In the genomic region with DNA sequence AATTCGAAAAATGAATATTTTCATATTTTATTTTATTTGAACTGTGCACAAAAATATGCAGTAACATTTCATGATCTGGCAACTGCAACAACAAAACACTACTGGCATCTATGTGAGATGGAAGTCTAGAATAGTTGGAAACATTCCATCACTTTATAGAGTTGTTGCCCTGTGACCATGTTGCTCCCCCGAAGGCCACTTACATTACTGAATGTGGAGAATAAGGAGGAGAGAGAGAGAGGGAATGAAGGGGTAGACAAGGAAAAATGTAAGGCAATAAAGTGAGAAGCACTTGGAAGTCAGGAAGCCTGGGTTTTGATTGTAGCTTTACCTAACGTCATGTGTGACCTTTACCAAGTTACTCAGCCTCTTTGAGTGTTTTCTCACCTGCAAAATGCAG, we compare ENCODE assay signal across 25 cellular contexts.
"Had no signal": no experiment of that assay in that cellular context is flagged by ENCODE, and none has a peak within 500 bp of the region (broad histone marks: within the 10 kb centered on the region; RNA-seq: fewer than 3 reads in every experiment).

No MANE protein-coding gene starts in this region.

- H3K9me3 Mint-ChIP-seq: activated naive CD4-positive, alpha-beta T cell treated with anti-CD3 and anti-CD28 coated beads, Interleukin-2, amount 50 U/mL, for 72 hours; activated T-cell treated with anti-CD3 and anti-CD28 coated beads, Interleukin-2, amount 50 U/mL, for 72 hours; stimulated activated naive B cell treated with anti-CD40 and anti-IgM and Interleukin-4, amounts not matched to agents 10 μg/mL and 1 μg/mL and 100 μg/mL, for 72 hours had no signal

- H3K36me3 Mint-ChIP-seq: activated naive CD4-positive, alpha-beta T cell treated with anti-CD3 and anti-CD28 coated beads, Interleukin-2, amount 50 U/mL, for 72 hours; natural killer cell; stimulated activated naive B cell treated with anti-CD40 and anti-IgM and Interleukin-4, amounts not matched to agents 10 μg/mL and 1 μg/mL and 100 μg/mL, for 72 hours had no signal

- H3K4me3 Mint-ChIP-seq: activated T-cell treated with anti-CD3 and anti-CD28 coated beads, Interleukin-2, amount 50 U/mL, for 72 hours; central memory CD8-positive, alpha-beta T cell; natural killer cell; stimulated activated naive B cell treated with anti-CD40 and anti-IgM and Interleukin-4, amounts not matched to agents 10 μg/mL and 1 μg/mL and 100 μg/mL, for 72 hours; T-helper 2 cell treated with Interferon-gamma antibody and Interleukin-4, amounts not matched to agents 5 μg/mL and 100 μg/mL, for 36 hours had no signal

- H3K27ac ChIP-seq: breast epithelium, lower lobe of right lung, right atrium auricular region, stomach, thyroid gland, upper lobe of left lung had no signal

- ATAC-seq: activated naive CD4-positive, alpha-beta T cell treated with anti-CD3 and anti-CD28 coated beads, Interleukin-2, amount 50 U/mL, for 72 hours; activated T-cell treated with anti-CD3 and anti-CD28 coated beads, Interleukin-2, amount 50 U/mL, for 72 hours; left lobe of liver; lower lobe of right lung; natural killer cell; stimulated activated naive B cell treated with anti-CD40 and anti-IgM and Interleukin-4, amounts not matched to agents 10 μg/mL and 1 μg/mL and 100 μg/mL, for 72 hours had no signal

- H3K4me1 ChIP-seq: breast epithelium, lower lobe of right lung, right atrium auricular region, stomach, thyroid gland, upper lobe of left lung had no signal

- H3K4me3 ChIP-seq: breast epithelium, lower lobe of right lung, right atrium auricular region, smooth muscle cell, stomach, thyroid gland, upper lobe of left lung had no signal

- H3K27ac Mint-ChIP-seq: activated naive CD4-positive, alpha-beta T cell treated with anti-CD3 and anti-CD28 coated beads, Interleukin-2, amount 50 U/mL, for 72 hours; activated T-cell treated with anti-CD3 and anti-CD28 coated beads, Interleukin-2, amount 50 U/mL, for 72 hours; natural killer cell; stimulated activated naive B cell treated with anti-CD40 and anti-IgM and Interleukin-4, amounts not matched to agents 10 μg/mL and 1 μg/mL and 100 μg/mL, for 72 hours; T-helper 2 cell treated with Interferon-gamma antibody and Interleukin-4, amounts not matched to agents 5 μg/mL and 100 μg/mL, for 36 hours had no signal

- H3K4me2 ChIP-seq: smooth muscle cell had no signal

- H3K27me3 Mint-ChIP-seq: central memory CD8-positive, alpha-beta T cell; stimulated activated naive B cell treated with anti-CD40 and anti-IgM and Interleukin-4, amounts not matched to agents 10 μg/mL and 1 μg/mL and 100 μg/mL, for 72 hours had no signal

- H3K9me3 ChIP-seq: breast epithelium, lower lobe of right lung, right atrium auricular region, stomach, thyroid gland, upper lobe of left lung had no signal

- H3K4me1 Mint-ChIP-seq: central memory CD8-positive, alpha-beta T cell; natural killer cell; stimulated activated naive B cell treated with anti-CD40 and anti-IgM and Interleukin-4, amounts not matched to agents 10 μg/mL and 1 μg/mL and 100 μg/mL, for 72 hours had no signal

- H3K36me3 ChIP-seq: breast epithelium, lower lobe of right lung, right atrium auricular region, stomach, thyroid gland, upper lobe of left lung had no signal

- H3K27me3 ChIP-seq: breast epithelium, right atrium auricular region, stomach, thyroid gland, upper lobe of left lung had no signal

- DNase-seq: activated CD4-positive, alpha-beta T cell treated with anti-CD3 and anti-CD28 coated beads for 4 hours; activated CD4-positive, alpha-beta T cell treated with anti-CD3 and anti-CD28 coated beads, Interleukin-2, amount 50 U/mL, for 4 hours; activated CD4-positive, CD25-positive, alpha-beta regulatory T cell; activated naive CD4-positive, alpha-beta T cell; activated T-cell treated with anti-CD3 and anti-CD28 coated beads for 4 hours; activated T-cell treated with anti-CD3 and anti-CD28 coated beads, Interleukin-2, amount 50 U/mL, for 72 hours; dermis blood vessel endothelial cell; effector CD4-positive, alpha-beta T cell; lower lobe of right lung; mesenchymal stem cell; natural killer cell; stimulated activated CD4-positive, alpha-beta T cell treated with anti-CD3 and anti-CD28 coated beads, Interleukin-1b, Interleukin-23, amount 100 ng/mL, for 48 hours; stimulated activated CD4-positive, alpha-beta T cell treated with anti-CD3 and anti-CD28 coated beads, Interleukin-4, amount 100 ng/mL, for 4 hours; stimulated activated CD8-positive, alpha-beta memory T cell treated with anti-CD3 and anti-CD28 coated beads, Interleukin-4, amount 100 ng/mL, for 48 hours; stimulated activated naive B cell treated with anti-CD40 and anti-IgM and Interleukin-4, amounts not matched to agents 10 μg/mL and 1 μg/mL and 100 μg/mL, for 72 hours; stomach; thyroid gland; upper lobe of left lung had no signal
